In genomic region chr17:62681061-62681938, GRCh38 we compare ENCODE assay signal across 18 cellular contexts. TPM values are rescaled to one million over a fixed set of nuclear protein-coding genes. Genes with fewer than 3 reads are reported as not detected.
A peak's percentile ranks its signal among the peaks of the same experiment; 100 is the strongest.
DNase-seq lines count a peak whose midpoint lies in the region; ATAC-seq and TF ChIP-seq lines count a peak whose summit lies in the region.
"Had no signal": no experiment of that assay in that cellular context is flagged by ENCODE, and none has a peak within 500 bp of the region (broad histone marks: within the 10 kb centered on the region; RNA-seq: fewer than 3 reads in every experiment).

No MANE protein-coding gene starts in this region.

- DNase-seq in DMS 273 (lab: John Stamatoyannopoulos, UW; ENCODE audit: unreplicated experiment) (peak; percentile 82), RWPE2 (ENCODE audit: low spot score) (peak; percentile 58), sciatic nerve (ENCODE audit: low spot score) (peak; percentile 44), NOMO-1 treated with dmso at 0.1 percent for 144 hours (lab: John Stamatoyannopoulos, UW; ENCODE audit: unreplicated experiment) (no peak), kidney tubule cell (ENCODE audit: low spot score) (no peak), HK-2 (ENCODE audit: unreplicated experiment) (no peak)
- DNase-seq: CD8-positive, alpha-beta T cell; DMS153; KBM-7; NCI-H146; NCI-H2107; NCI-H226; NCI-H526; PC-3 had no signal

- no peaks in the 10 kb centered on the region for H3K9me3 ChIP-seq in RWPE2 (ENCODE audit: severe bottlenecking)
- H3K9me3 ChIP-seq: BE2C had no signal

- intact Hi-C loops in sciatic nerve (cut with DNase I): no loop called here

- ATAC-seq in RWPE2 (ENCODE audit: low read depth) (no peak), esophagus mucosa (peak; percentile 14), sciatic nerve (no peak)
- ATAC-seq: CD8-positive, alpha-beta T cell; HCT116 had no signal

- H3K36me3 ChIP-seq in RWPE2 (ENCODE audit: low read depth): peaks cover 9% of the 10 kb centered on the region
- H3K36me3 ChIP-seq: BE2C had no signal

- H3K27me3 ChIP-seq in RWPE2 (ENCODE audit: insufficient read depth, poor library complexity, severe bottlenecking): no peaks in the 10 kb centered on the region
- H3K27me3 ChIP-seq: BE2C had no signal

- no peak for TF ChIP-seq CTCF in RWPE2 (IDR thresholded peaks at IDR 0.05; ENCODE audit: poor library complexity, severe bottlenecking)

- H3K4me3 ChIP-seq in RWPE2 (ENCODE audit: severe bottlenecking): no peak overlapping the region
- H3K4me3 ChIP-seq: SK-N-MC had no signal

- no peak overlapping the region for H3K27ac ChIP-seq in RWPE2 (ENCODE audit: poor library complexity, severe bottlenecking)
- H3K27ac ChIP-seq: SK-N-MC had no signal

- no peaks in the 10 kb centered on the region for H3K4me1 ChIP-seq in RWPE2 (ENCODE audit: insufficient read depth, poor library complexity, severe bottlenecking)
- H3K4me1 ChIP-seq: BE2C had no signal

RNA-seq across cellular contexts. Expression of gene MRC2, which starts 53.8 kb away (rescaled TPM):
- total RNA-seq in esophagus mucosa: 34.0 TPM
- total RNA-seq in sciatic nerve: 111 TPM

Comparison
In these comparisons a context has a peak if more than half of its experiments do, and no peak if none do; other contexts are left out.
1. DNase-seq: peak in DMS 273 (single experiment), RWPE2 (single experiment) and sciatic nerve (single experiment); none in NOMO-1 treated with dmso at 0.1 percent for 144 hours (single experiment), kidney tubule cell (single experiment) and HK-2 (single experiment).